28 cellular contexts compared by ENCODE assay signal in genomic region chr4:55030606-55031005, GRCh38.
A peak's percentile ranks its signal among the peaks of the same experiment; 100 is the strongest.
DNase-seq lines count a peak whose midpoint lies in the region; ATAC-seq, FAIRE-seq and TF ChIP-seq lines count a peak whose summit lies in the region.
"Had no signal": no experiment of that assay in that cellular context is flagged by ENCODE, and none has a peak within 500 bp of the region (broad histone marks: within the 10 kb centered on the region; RNA-seq: fewer than 3 reads in every experiment).

No MANE protein-coding gene starts in this region.

- no peaks in the 10 kb centered on the region for H3F3A ChIP-seq in SK-N-SH (replicated peaks; ENCODE audit: insufficient read depth)

- H3K4me2 ChIP-seq in SK-N-SH: no peak overlapping the region
- no peak overlapping the region for H3K4me2 ChIP-seq in endothelial cell of umbilical vein (ENCODE audit: insufficient read depth, low read length)
- H3K4me2 ChIP-seq: A549 had no signal

- FAIRE-seq in endothelial cell of umbilical vein (lab: Jason Lieb, UNC) (peak; percentile 55), small intestine (lab: Jason Lieb, UNC) (no peak)
- FAIRE-seq: A549, GM12892, H1, TTC549 had no signal

- H3K79me2 ChIP-seq in SK-N-SH (ENCODE audit: insufficient read depth) (no peaks in the 10 kb centered on the region), endothelial cell of umbilical vein (ENCODE audit: control insufficient read depth, insufficient read depth, low read length) (no peaks in the 10 kb centered on the region)

- H3K4me1 ChIP-seq in SK-N-SH (ENCODE audit: control insufficient read depth in 1 of 2, insufficient read depth in 2 of 2, low read depth in 1 of 2, low read length in 1 of 2) (peaks cover 0 to 3% of the 10 kb centered on the region in 2 experiments; a peak in 1 of 4 replicates), endothelial cell of umbilical vein (ENCODE audit: control insufficient read depth, extremely low read depth, insufficient read depth, low read length) (no peaks in the 10 kb centered on the region), small intestine (ENCODE audit: control insufficient read depth in 2 of 2, insufficient read depth in 1 of 2, low read depth in 1 of 2, low read length in 1 of 2) (no peaks in the 10 kb centered on the region)
- H3K4me1 ChIP-seq: A549, colonic mucosa, foreskin keratinocyte, Peyer's patch, tibial nerve had no signal

- intact Hi-C loops in endothelial cell of umbilical vein (cut with micrococcal nuclease): no loop called here

- H4K20me1 ChIP-seq in SK-N-SH (ENCODE audit: insufficient read depth): no peaks in the 10 kb centered on the region
- no peaks in the 10 kb centered on the region for H4K20me1 ChIP-seq in endothelial cell of umbilical vein (replicated peaks; ENCODE audit: control insufficient read depth, extremely low read depth, insufficient read depth, low read length)

- H3K9ac ChIP-seq in SK-N-SH (no peak overlapping the region), endothelial cell of umbilical vein (replicated peaks; ENCODE audit: extremely low read depth, insufficient read depth, low read length) (no peak overlapping the region)

- no peaks in the 10 kb centered on the region for H3K9me2 ChIP-seq in SK-N-SH

- ATAC-seq in SK-N-SH treated with all-trans-retinoic acid at 6 μM for 48 hours: no peak
- no peak for ATAC-seq in HG03378 (IDR thresholded peaks at IDR 0.05; ENCODE audit: unreplicated experiment)
- ATAC-seq: A549; activated CD4-positive, CD25-positive, alpha-beta regulatory T cell treated with anti-CD3 and anti-CD28 coated beads, Interleukin-2, amount 50 U/mL, for 24 hours; foreskin keratinocyte; left cardiac atrium had no signal

- TF ChIP-seq EP300 in SK-N-SH (IDR thresholded peaks at IDR 0.05; ENCODE audit: borderline replicate concordance in 1 of 2, low read depth in 1 of 2, low read length in 1 of 2): no peak

- no TSS peak for BruUV-seq in endothelial cell of umbilical vein (replicated peaks; lab: Mats Ljungman, UMichigan)

- POLR2A ChIA-PET in SK-N-SH (lab: Yijun Ruan, JAX): no interaction called here
- POLR2A ChIA-PET in endothelial cell of umbilical vein (lab: Charles Lee): no interaction called here

- dilution Hi-C loops in endothelial cell of umbilical vein (cut with MboI; ENCODE audit: extremely low pct_ligation_motif_present, low sequenced_read_pairs): no loop called here

- H3K27ac ChIP-seq in SK-N-SH (ENCODE audit: low read depth in 2 of 2, low read length in 1 of 2) (no peak overlapping the region; a peak in 1 of 4 replicates), endothelial cell of umbilical vein (ENCODE audit: insufficient read depth, low read depth, low read length) (no peak overlapping the region), small intestine (ENCODE audit: low read depth in 1 of 2, low read length in 1 of 2) (no peak overlapping the region)
- H3K27ac ChIP-seq: A549, colonic mucosa, foreskin keratinocyte, Peyer's patch, tibial nerve had no signal

- DNase-seq in SK-N-SH: no peak
- DNase-seq in NCI-H82 (lab: John Stamatoyannopoulos, UW): peak; percentile 95
- DNase-seq in endothelial cell of umbilical vein (ENCODE audit: low read depth, low spot score): no peak
- DNase-seq in small intestine: peak; percentile 42
- DNase-seq in stimulated activated CD8-positive, alpha-beta memory T cell treated with anti-CD3 and anti-CD28 coated beads, Interleukin-4, amount 100 ng/mL, for 48 hours: no peak
- no peak for DNase-seq in T-helper 9 cell
- DNase-seq: activated CD4-positive, alpha-beta memory T cell treated with anti-CD3 and anti-CD28 coated beads for 36 hours; activated CD8-positive, alpha-beta memory T cell treated with anti-CD3 and anti-CD28 coated beads, Interleukin-2, amount 50 U/mL, for 4 hours; activated naive CD4-positive, alpha-beta T cell treated with anti-CD3 and anti-CD28 coated beads, Interleukin-2, amount 10 ng/mL, durations not matched to agents 7 days and 5 days; CD4-positive, alpha-beta memory T cell; colonic mucosa; DMS 273 treated with DMSO at 0.1 percent for 48 hours; effector memory CD4-positive, alpha-beta T cell; foreskin keratinocyte; hippocampal formation; left cardiac atrium; mesenchymal stem cell; NCI-H2029; Peyer's patch had no signal

- H3K36me3 ChIP-seq in SK-N-SH (replicated peaks in 1 of 2; ENCODE audit: control insufficient read depth in 1 of 2, insufficient read depth in 2 of 2, low read length in 1 of 2): no peaks in the 10 kb centered on the region
- no peaks in the 10 kb centered on the region for H3K36me3 ChIP-seq in endothelial cell of umbilical vein (ENCODE audit: control insufficient read depth in 2 of 2, extremely low read depth in 1 of 2, insufficient read depth in 2 of 2, low read length in 2 of 2)
- H3K36me3 ChIP-seq in small intestine (ENCODE audit: control insufficient read depth in 2 of 2, insufficient read depth in 2 of 2, low read length in 2 of 2): no peaks in the 10 kb centered on the region
- H3K36me3 ChIP-seq: colonic mucosa, esophagus muscularis mucosa, Peyer's patch, tibial nerve had no signal

- no peak for TF ChIP-seq CTCF in SK-N-SH (IDR thresholded peaks at IDR 0.05)
- no peak for TF ChIP-seq CTCF in endothelial cell of umbilical vein (IDR thresholded peaks at IDR 0.05; ENCODE audit: extremely low read depth in 1 of 2, insufficient read depth in 1 of 2, low read depth in 1 of 2, low read length in 2 of 2)

- H3K9me1 ChIP-seq in endothelial cell of umbilical vein (replicated peaks; ENCODE audit: control insufficient read depth, extremely low read depth, insufficient read depth, low read length): no peaks in the 10 kb centered on the region

- TF ChIP-seq POLR2A in endothelial cell of umbilical vein (IDR thresholded peaks at IDR 0.05; ENCODE audit: low read depth, low read length): no peak

- H3K9me3 ChIP-seq in SK-N-SH (no peaks in the 10 kb centered on the region), endothelial cell of umbilical vein (replicated peaks; ENCODE audit: control insufficient read depth, insufficient read depth, low read length) (no peaks in the 10 kb centered on the region), small intestine (ENCODE audit: control insufficient read depth, low read depth) (no peaks in the 10 kb centered on the region)
- H3K9me3 ChIP-seq: A549, colonic mucosa, esophagus muscularis mucosa, Peyer's patch, tibial nerve had no signal

- 6% methylated on average over 1 of the region's 1 CpG for WGBS in SK-N-SH (ENCODE audit: low lambda C conversion rate)
- 0 to 39% (median 4%) methylated on average over 1 of the region's 1 CpG for WGBS in small intestine, 3 donors

- no peaks in the 10 kb centered on the region for H3K27me3 ChIP-seq in SK-N-SH (ENCODE audit: insufficient read depth)
- H3K27me3 ChIP-seq in endothelial cell of umbilical vein (ENCODE audit: control insufficient read depth in 2 of 2, insufficient read depth in 2 of 2, low read length in 2 of 2): peaks cover 0 to 2% of the 10 kb centered on the region in 2 experiments
- no peaks in the 10 kb centered on the region for H3K27me3 ChIP-seq in small intestine (ENCODE audit: control insufficient read depth in 2 of 2, insufficient read depth in 2 of 2, low read length in 2 of 2)
- H3K27me3 ChIP-seq: colonic mucosa, esophagus muscularis mucosa, foreskin keratinocyte, Peyer's patch, tibial nerve had no signal

- no peak overlapping the region for H3K4me3 ChIP-seq in SK-N-SH (ENCODE audit: low read depth in 2 of 2, low read length in 1 of 2)
- no peak overlapping the region for H3K4me3 ChIP-seq in endothelial cell of umbilical vein (replicated peaks in 1 of 3; ENCODE audit: insufficient read depth in 1 of 3, low read depth in 1 of 3, low read length in 3 of 3)
- no peak overlapping the region for H3K4me3 ChIP-seq in small intestine (ENCODE audit: low read depth in 1 of 2, low read length in 2 of 2)
- H3K4me3 ChIP-seq: A549, colonic mucosa, esophagus muscularis mucosa, Peyer's patch, tibial nerve had no signal

- CTCF ChIA-PET in SK-N-SH (lab: Yijun Ruan, JAX) (interaction anchor here (1.1 kb wide), 1 partner anchor 25 kb away, joined by 3 read pairs; no protein-coding TSS in a partner anchor), endothelial cell of umbilical vein (lab: Charles Lee) (interaction anchor here (1.0 kb wide), 1 partner anchor 31 kb away, joined by 3 read pairs; no protein-coding TSS in a partner anchor)

- H2AFZ ChIP-seq in SK-N-SH (ENCODE audit: low read depth) (no peak overlapping the region), endothelial cell of umbilical vein (ENCODE audit: low read depth, low read length) (no peak overlapping the region)

- TF ChIP-seq RAD21 in SK-N-SH (IDR thresholded peaks at IDR 0.05; ENCODE audit: low read length): no peak

TF ChIP-seq in SK-N-SH, 30 proteins besides CTCF, POLR2A, EP300 and RAD21:
- TF ChIP-seq GATA2 (CRISPR knock-in tag; IDR thresholded peaks at IDR 0.05): peak; percentile 51
- TF ChIP-seq FOXJ3 (CRISPR knock-in tag; IDR thresholded peaks at IDR 0.05): no peak
TF ChIP-seq in SK-N-SH: peak in this region for 1.

TF ChIP-seq in SK-N-SH treated with all-trans-retinoic acid at 6 μM for 48 hours, 23 proteins besides CTCF, POLR2A, EP300 and RAD21:
- no peak for TF ChIP-seq ZFP3 (CRISPR knock-in tag; IDR thresholded peaks at IDR 0.05)
- TF ChIP-seq ZNF8 (CRISPR knock-in tag; IDR thresholded peaks at IDR 0.05): no peak

TF ChIP-seq in endothelial cell of umbilical vein, 7 proteins besides CTCF, POLR2A, EP300 and RAD21:
- TF ChIP-seq EZH2 (IDR thresholded peaks at IDR 0.05; ENCODE audit: borderline replicate concordance, low read depth, low read length, severe bottlenecking): no peak
- TF ChIP-seq FOS (IDR thresholded peaks at IDR 0.05; ENCODE audit: borderline replicate concordance, insufficient read depth, low read length): no peak
- TF ChIP-seq JUN (IDR thresholded peaks at IDR 0.05; ENCODE audit: borderline replicate concordance, insufficient read depth, insufficient read length, low read depth): no peak
- TF ChIP-seq GATA2 (IDR thresholded peaks at IDR 0.05; ENCODE audit: insufficient read depth, insufficient read length, low read depth, low read length): no peak
- no peak for TF ChIP-seq POLR2AphosphoS5 (IDR thresholded peaks at IDR 0.05; ENCODE audit: insufficient read depth, low read depth, low read length)
- no peak for TF ChIP-seq MYC (IDR thresholded peaks at IDR 0.05; ENCODE audit: low read depth, low read length)
- TF ChIP-seq MAX (IDR thresholded peaks at IDR 0.05; ENCODE audit: insufficient read depth, insufficient read length): no peak

Comparison
In these comparisons a context has a peak if more than half of its experiments do, and no peak if none do; other contexts are left out.
1. DNase-seq: peak in NCI-H82 (single experiment) and small intestine (single experiment); none in SK-N-SH (single experiment), endothelial cell of umbilical vein (single experiment), stimulated activated CD8-positive, alpha-beta memory T cell treated with anti-CD3 and anti-CD28 coated beads, Interleukin-4, amount 100 ng/mL, for 48 hours (single experiment) and T-helper 9 cell (single experiment).